In the genomic region with DNA sequence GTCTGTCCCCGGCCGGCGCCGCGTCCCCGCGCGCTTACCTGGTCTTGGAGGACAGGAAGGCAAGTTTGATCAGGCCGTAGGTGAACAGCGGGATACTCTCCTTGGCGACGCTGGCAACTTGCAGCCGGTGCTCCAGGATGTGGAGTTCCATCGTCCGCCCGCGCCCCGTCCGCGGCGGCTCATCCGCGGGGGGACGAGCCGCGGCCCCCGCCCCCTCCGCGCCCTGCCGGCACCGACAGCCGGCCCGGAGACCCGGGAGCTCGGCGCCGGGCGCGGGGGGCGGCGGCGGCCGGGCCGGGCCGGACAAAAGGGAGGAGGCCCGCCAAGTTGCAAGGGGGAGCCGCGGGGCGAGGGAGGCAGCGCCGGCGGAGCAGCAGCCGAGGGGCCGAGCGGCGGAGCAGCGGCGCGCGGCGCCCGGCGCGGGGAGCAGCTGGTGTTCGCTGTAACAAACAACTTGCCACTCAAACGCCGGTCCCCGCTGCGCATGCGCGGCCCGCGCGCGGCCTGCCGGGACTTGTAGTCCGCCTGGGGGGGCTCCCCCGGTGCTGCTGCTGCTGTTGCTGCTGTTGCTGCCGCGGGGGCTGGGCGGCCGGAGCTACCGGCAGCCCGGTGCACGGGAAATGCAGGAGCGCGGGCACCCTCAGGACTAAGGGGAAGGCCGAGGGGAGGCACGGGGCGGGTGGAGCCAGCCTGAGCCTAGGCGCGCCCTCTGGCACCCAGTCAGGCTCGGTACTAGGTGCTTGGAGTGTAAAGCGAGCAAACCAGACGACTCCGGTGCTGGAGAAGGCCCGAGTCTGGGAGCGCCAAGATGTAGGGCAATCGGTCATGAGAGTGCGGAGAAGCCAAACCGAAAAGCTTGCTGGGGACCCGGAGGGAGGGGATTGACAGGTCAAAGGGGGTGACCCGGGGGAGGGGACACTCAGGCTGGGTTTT, we compare ENCODE assay signal across 8 cellular contexts.
DNase-seq lines count a peak whose midpoint lies in the region; ATAC-seq lines count a peak whose summit lies in the region.
"Not testable (repeated sequence)": the region's sequence is repeated elsewhere in the genome, so short reads cannot be mapped to it uniquely, and the experiment has no call there.

No MANE protein-coding gene starts in this region.

- not testable (repeated sequence) for H3K27me3 ChIP-seq in right cardiac atrium (ENCODE audit: control insufficient read depth, insufficient read depth)

- intact Hi-C loops in right cardiac atrium (cut with DNase I) = not testable (repeated sequence)

- not testable (repeated sequence) for H3K4me1 ChIP-seq in right cardiac atrium (ENCODE audit: control insufficient read depth, insufficient read depth, low read length)

- not testable (repeated sequence) for H3K9me3 ChIP-seq in right cardiac atrium (ENCODE audit: control insufficient read depth, low read length)

- 0% methylated on average over 7 of the region's 103 CpGs for WGBS in right cardiac atrium

- not testable (repeated sequence) for H3K4me3 ChIP-seq in right cardiac atrium (ENCODE audit: low read length)

- DNase-seq in activated CD4-positive, CD25-positive, alpha-beta regulatory T cell treated with anti-CD3 and anti-CD28 coated beads, Interleukin-2, amount 50 U/mL, for 16 hours (ENCODE audit: low read depth, low spot score) = peak; percentile 3
- DNase-seq in activated gamma-delta T cell treated with anti-CD3 and anti-CD28 coated beads, Interleukin-2, amount 50 U/mL, for 16 hours (ENCODE audit: low read depth) = peak; percentile 37
- DNase-seq in right cardiac atrium = peak in 1 of 3 donors; percentile 75
- DNase-seq in stimulated activated CD4-positive, alpha-beta T cell treated with anti-CD3 and anti-CD28 coated beads, Interleukin-12 subunit alpha, Interleukin-12 subunit beta, amount 100 ng/mL, for 48 hours (ENCODE audit: low read depth in 2 of 3, low spot score in 1 of 3) = peak in 2 of 3 donors; percentile 17 to 29
- peak; percentile 60 for DNase-seq in ureter (ENCODE audit: low spot score)

- ATAC-seq in GM19324 (IDR thresholded peaks at IDR 0.05; ENCODE audit: low FRiP score, unreplicated experiment) (peak; percentile 94), HG02588 (IDR thresholded peaks at IDR 0.05; ENCODE audit: unreplicated experiment) (peak; percentile 87), HG03354 (IDR thresholded peaks at IDR 0.05; ENCODE audit: poor library complexity, severe bottlenecking, unreplicated experiment) (peak; percentile 95), right cardiac atrium (peak; percentile 87 to 92)

- not testable (repeated sequence) for H3K27ac ChIP-seq in right cardiac atrium (ENCODE audit: low read length)
